In the genomic region with DNA sequence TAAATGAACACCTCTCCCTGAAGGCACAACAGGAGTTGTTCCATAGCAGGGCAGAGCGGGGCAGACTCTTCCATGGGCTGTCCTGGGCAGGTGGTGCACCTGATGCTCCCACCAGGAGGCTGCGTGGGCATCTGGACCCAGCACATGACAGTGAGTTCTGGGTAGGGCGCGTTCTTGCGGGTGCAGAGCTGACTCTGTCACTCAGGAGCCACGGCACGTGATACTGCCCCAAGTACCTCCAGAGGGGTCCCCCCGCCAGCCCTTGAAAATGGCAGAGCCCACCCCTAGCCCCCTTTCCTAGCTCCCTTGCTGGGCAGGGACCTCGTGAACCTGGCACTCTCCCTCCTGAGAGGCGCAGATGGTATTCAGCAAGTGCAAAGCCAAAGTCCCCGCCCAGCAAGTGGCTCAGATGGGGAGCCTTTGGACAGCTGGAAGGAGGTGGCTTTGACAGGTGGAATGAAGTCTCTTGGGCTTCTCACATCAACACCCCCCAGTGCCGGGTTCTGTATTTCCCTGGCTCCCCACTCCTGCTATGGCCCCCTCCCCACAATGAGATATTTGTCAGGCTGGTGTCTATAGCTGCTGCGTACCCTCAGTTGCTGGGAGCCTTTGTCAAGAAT, we compare ENCODE assay signal across 23 cellular contexts.
DNase-seq lines count a peak whose midpoint lies in the region; FAIRE-seq and TF ChIP-seq lines count a peak whose summit lies in the region.
"Had no signal": no experiment of that assay in that cellular context is flagged by ENCODE, and none has a peak within 500 bp of the region (broad histone marks: within the 10 kb centered on the region; RNA-seq: fewer than 3 reads in every experiment).

No MANE protein-coding gene starts in this region.

- H3K9ac ChIP-seq in kidney (ENCODE audit: low read length in 2 of 2), result no peak overlapping the region
- H3K9ac ChIP-seq: neural progenitor cell had no signal

- H3K4me1 ChIP-seq in kidney (ENCODE audit: control insufficient read depth in 1 of 2, insufficient read depth in 1 of 2, low read depth in 1 of 2, low read length in 2 of 2) (no peaks in the 10 kb centered on the region), suprapubic skin (peaks cover 18% of the 10 kb centered on the region)
- H3K4me1 ChIP-seq: HAP-1, neural progenitor cell, psoas muscle had no signal

- TF ChIP-seq CTCF in kidney (IDR thresholded peaks at IDR 0.05; ENCODE audit: borderline replicate concordance, extremely low read depth, insufficient read depth) (no peak), suprapubic skin (IDR thresholded peaks at IDR 0.05) (no peak), osteocyte (IDR thresholded peaks at IDR 0.05) (no peak)

- H3K27me3 Mint-ChIP-seq in activated T-cell treated with anti-CD3 and anti-CD28 coated beads, Interleukin-2, amount 50 U/mL, for 24 hours, result peaks cover 19% of the 10 kb centered on the region
- H3K27me3 Mint-ChIP-seq in osteocyte (ENCODE audit: unreplicated experiment), result no peaks in the 10 kb centered on the region

- H3K4me3 ChIP-seq in kidney (ENCODE audit: low read length in 2 of 2), result no peak overlapping the region
- no peak overlapping the region for H3K4me3 ChIP-seq in suprapubic skin
- H3K4me3 ChIP-seq: BLaER1 treated with 17β-estradiol and CSF1 and Interleukin-3, amounts not matched to agents 10 nM and 100 nM; GM12878; HAP-1; lung; neural progenitor cell; psoas muscle had no signal

- intact Hi-C loops in kidney (cut with DNase I), result no loop called here

- no peak overlapping the region for H3K27ac Mint-ChIP-seq in activated T-cell treated with anti-CD3 and anti-CD28 coated beads, Interleukin-2, amount 50 U/mL, for 24 hours
- no peak overlapping the region for H3K27ac Mint-ChIP-seq in osteocyte (ENCODE audit: unreplicated experiment)
- H3K27ac Mint-ChIP-seq: activated naive CD4-positive, alpha-beta T cell treated with anti-CD3 and anti-CD28 coated beads, Interleukin-2, amount 10 ng/mL, durations not matched to agents 7 days and 5 days had no signal

- H3K4me1 Mint-ChIP-seq in activated T-cell treated with anti-CD3 and anti-CD28 coated beads, Interleukin-2, amount 50 U/mL, for 24 hours (ENCODE audit: low read depth), result no peaks in the 10 kb centered on the region
- H3K4me1 Mint-ChIP-seq in osteocyte (ENCODE audit: unreplicated experiment), result peaks cover 22% of the 10 kb centered on the region

- no peak for TF ChIP-seq POLR2A in suprapubic skin (IDR thresholded peaks at IDR 0.05)

- peak; percentile 20 for DNase-seq in activated T-cell treated with anti-CD3 and anti-CD28 coated beads, Interleukin-2, amount 50 U/mL, for 24 hours
- no peak for DNase-seq in activated T-cell treated with anti-CD3 and anti-CD28 coated beads, Interleukin-2, amount 50 U/mL, for 48 hours
- DNase-seq in NCI-H2171 treated with DMSO at 0.1 percent for 48 hours (lab: John Stamatoyannopoulos, UW) (peak; percentile 87), kidney (peak; percentile 61), suprapubic skin (ENCODE audit: low spot score in 2 of 2) (peak; percentile 51 to 69), A172 (ENCODE audit: low spot score) (no peak), osteocyte (ENCODE audit: extremely low spot score, unreplicated experiment) (no peak)
- DNase-seq: activated CD4-positive, alpha-beta T cell treated with anti-CD3 and anti-CD28 coated beads, Interleukin-2, amount 50 U/mL, for 4 hours; activated naive CD4-positive, alpha-beta T cell treated with anti-CD3 and anti-CD28 coated beads, Interleukin-2, amount 10 ng/mL, durations not matched to agents 7 days and 5 days; activated T-cell treated with anti-CD3 and anti-CD28 coated beads, Interleukin-2, amount 50 U/mL, for 4 hours; anterior cingulate cortex; Caco-2; dermis blood vessel endothelial cell; NCI-H774; psoas muscle; stimulated activated CD4-positive, alpha-beta T cell treated with anti-CD3 and anti-CD28 coated beads, Interleukin-1b, Interleukin-23, amount 100 ng/mL, for 48 hours; T1000 had no signal

- H3K27me3 ChIP-seq in suprapubic skin, result no peaks in the 10 kb centered on the region
- H3K27me3 ChIP-seq: BLaER1 treated with 17β-estradiol and CSF1 and Interleukin-3, amounts not matched to agents 10 nM and 100 nM; neural progenitor cell had no signal

- no peaks in the 10 kb centered on the region for H3K36me3 Mint-ChIP-seq in activated T-cell treated with anti-CD3 and anti-CD28 coated beads, Interleukin-2, amount 50 U/mL, for 24 hours (ENCODE audit: low read depth)
- H3K36me3 Mint-ChIP-seq in osteocyte (ENCODE audit: unreplicated experiment), result no peaks in the 10 kb centered on the region
- H3K36me3 Mint-ChIP-seq: activated naive CD4-positive, alpha-beta T cell treated with anti-CD3 and anti-CD28 coated beads, Interleukin-2, amount 10 ng/mL, durations not matched to agents 7 days and 5 days; neural progenitor cell had no signal

- TF ChIP-seq EP300 in suprapubic skin (IDR thresholded peaks at IDR 0.05), result no peak

- H3K36me3 ChIP-seq in kidney (ENCODE audit: control insufficient read depth in 1 of 2, insufficient read depth in 2 of 2, low read length in 2 of 2) (no peaks in the 10 kb centered on the region), suprapubic skin (no peaks in the 10 kb centered on the region)
- H3K36me3 ChIP-seq: BLaER1 treated with 17β-estradiol and CSF1 and Interleukin-3, amounts not matched to agents 10 nM and 100 nM; HAP-1; neural progenitor cell had no signal

- WGBS in suprapubic skin, result 73% methylated on average over 5 of the region's 13 CpGs

- no peaks in the 10 kb centered on the region for H3K9me3 ChIP-seq in kidney (ENCODE audit: control insufficient read depth in 1 of 2, low read length in 2 of 2)
- H3K9me3 ChIP-seq in suprapubic skin, result no peaks in the 10 kb centered on the region
- H3K9me3 ChIP-seq: BLaER1 treated with 17β-estradiol and CSF1 and Interleukin-3, amounts not matched to agents 10 nM and 100 nM; Caco-2; HAP-1; psoas muscle had no signal

- no peak for FAIRE-seq in kidney (lab: Jason Lieb, UNC)
- FAIRE-seq: GM12878, islet of Langerhans had no signal

- H3K27ac ChIP-seq in kidney (ENCODE audit: low read depth in 2 of 2, low read length in 2 of 2), result no peak overlapping the region
- H3K27ac ChIP-seq in suprapubic skin, result no peak overlapping the region
- H3K27ac ChIP-seq: neural progenitor cell, psoas muscle had no signal

- H3K4me3 Mint-ChIP-seq in activated T-cell treated with anti-CD3 and anti-CD28 coated beads, Interleukin-2, amount 50 U/mL, for 24 hours, result no peak overlapping the region
- H3K4me3 Mint-ChIP-seq in osteocyte (ENCODE audit: unreplicated experiment), result no peak overlapping the region
- H3K4me3 Mint-ChIP-seq: activated naive CD4-positive, alpha-beta T cell treated with anti-CD3 and anti-CD28 coated beads, Interleukin-2, amount 10 ng/mL, durations not matched to agents 7 days and 5 days; activated T-cell treated with anti-CD3 and anti-CD28 coated beads, Interleukin-2, amount 50 U/mL, for 4 hours; neural progenitor cell had no signal

- no peaks in the 10 kb centered on the region for H3K9me3 Mint-ChIP-seq in activated T-cell treated with anti-CD3 and anti-CD28 coated beads, Interleukin-2, amount 50 U/mL, for 24 hours
- H3K9me3 Mint-ChIP-seq in osteocyte (ENCODE audit: unreplicated experiment), result no peaks in the 10 kb centered on the region
- H3K9me3 Mint-ChIP-seq: activated naive CD4-positive, alpha-beta T cell treated with anti-CD3 and anti-CD28 coated beads, Interleukin-2, amount 10 ng/mL, durations not matched to agents 7 days and 5 days; activated T-cell treated with anti-CD3 and anti-CD28 coated beads, Interleukin-2, amount 50 U/mL, for 4 hours; neural progenitor cell had no signal

Comparison
In these comparisons a context has a peak if more than half of its experiments do, and no peak if none do; other contexts are left out.
1. DNase-seq: peak in activated T-cell treated with anti-CD3 and anti-CD28 coated beads, Interleukin-2, amount 50 U/mL, for 24 hours (single experiment), NCI-H2171 treated with DMSO at 0.1 percent for 48 hours (single experiment), kidney (single experiment) and suprapubic skin (2 of 2); none in activated T-cell treated with anti-CD3 and anti-CD28 coated beads, Interleukin-2, amount 50 U/mL, for 48 hours (0 of 2), A172 (single experiment) and osteocyte (single experiment).